Comparison of ENCODE assay signal across 26 cellular contexts in the genomic region with DNA sequence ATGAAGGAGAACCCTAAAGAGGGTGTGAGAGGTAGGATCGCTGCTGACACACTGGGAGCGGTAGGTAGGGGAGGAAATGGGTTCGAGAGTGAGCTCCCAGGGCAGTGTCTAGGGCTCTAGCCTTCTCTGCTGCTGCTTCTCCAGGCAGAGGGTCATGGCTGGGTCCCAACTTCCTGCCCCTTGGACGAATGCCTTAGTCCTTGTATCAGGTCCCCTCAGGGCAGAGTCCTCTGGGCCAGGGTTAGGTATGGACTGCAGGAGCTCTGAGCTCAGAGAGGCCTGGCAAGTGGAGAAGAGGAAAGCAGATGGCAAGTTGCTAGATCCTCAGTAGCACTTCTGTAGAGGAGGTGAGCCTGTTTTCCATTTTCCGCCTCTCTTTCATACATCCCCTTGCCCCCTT. TPM values are rescaled to one million over a fixed set of nuclear protein-coding genes. Genes with fewer than 3 reads are reported as not detected.
A peak's percentile ranks its signal among the peaks of the same experiment; 100 is the strongest.
DNase-seq lines count a peak whose midpoint lies in the region; ATAC-seq and TF ChIP-seq lines count a peak whose summit lies in the region.
"Had no signal": no experiment of that assay in that cellular context is flagged by ENCODE, and none has a peak within 500 bp of the region (broad histone marks: within the 10 kb centered on the region; RNA-seq: fewer than 3 reads in every experiment).

No MANE protein-coding gene starts in this region.

- H3K27me3 ChIP-seq in layer of hippocampus (ENCODE audit: control insufficient read depth, insufficient read depth, low read length), result no peaks in the 10 kb centered on the region
- H3K27me3 ChIP-seq in BE2C, result peaks cover 11% of the 10 kb centered on the region
- H3K27me3 ChIP-seq: thyroid gland had no signal

- no peak overlapping the region for H3K4me3 ChIP-seq in BE2C (ENCODE audit: low read depth, low read length)
- H3K4me3 ChIP-seq: cardiac muscle cell, GM23338, skin epidermis, thyroid gland had no signal

- TF ChIP-seq CTCF in activated B cell treated with CpG ODN at 0.5 μM for 24 hours (IDR thresholded peaks at IDR 0.05), result no peak
- no peak for TF ChIP-seq CTCF in BE2C (IDR thresholded peaks at IDR 0.05; ENCODE audit: low read depth, low read length)

- no peaks in the 10 kb centered on the region for H3K36me3 Mint-ChIP-seq in activated B cell treated with CpG ODN at 0.5 μM for 24 hours (ENCODE audit: low read depth)
- no peaks in the 10 kb centered on the region for H3K36me3 Mint-ChIP-seq in activated CD4-positive, alpha-beta memory T cell treated with anti-CD3 and anti-CD28 coated beads, Interleukin-2, amount 10 ng/mL, durations not matched to agents 7 days and 5 days (ENCODE audit: low read depth)
- H3K36me3 Mint-ChIP-seq: activated naive CD8-positive, alpha-beta T cell treated with anti-CD3 and anti-CD28 coated beads, Interleukin-2, amount 10 ng/mL, durations not matched to agents 7 days and 5 days; T-cell had no signal

- no peak overlapping the region for H3K4me3 Mint-ChIP-seq in activated B cell treated with CpG ODN at 0.5 μM for 24 hours
- H3K4me3 Mint-ChIP-seq in activated CD4-positive, alpha-beta memory T cell treated with anti-CD3 and anti-CD28 coated beads, Interleukin-2, amount 10 ng/mL, durations not matched to agents 7 days and 5 days, result no peak overlapping the region
- H3K4me3 Mint-ChIP-seq: activated naive CD8-positive, alpha-beta T cell treated with anti-CD3 and anti-CD28 coated beads, Interleukin-2, amount 10 ng/mL, durations not matched to agents 7 days and 5 days; activated T-cell treated with anti-CD3 and anti-CD28 coated beads, Interleukin-2, amount 50 U/mL, for 72 hours; GM23338; T-cell had no signal

- H3K36me3 ChIP-seq in BE2C, result no peaks in the 10 kb centered on the region
- H3K36me3 ChIP-seq: cardiac muscle cell, thyroid gland had no signal

- H3K4me1 ChIP-seq in BE2C, result peaks cover 5% of the 10 kb centered on the region; the same call in 1 of the 2 replicates

- no peaks in the 10 kb centered on the region for H3K9me3 Mint-ChIP-seq in activated B cell treated with CpG ODN at 0.5 μM for 24 hours
- no peaks in the 10 kb centered on the region for H3K9me3 Mint-ChIP-seq in activated CD4-positive, alpha-beta memory T cell treated with anti-CD3 and anti-CD28 coated beads, Interleukin-2, amount 10 ng/mL, durations not matched to agents 7 days and 5 days
- H3K9me3 Mint-ChIP-seq: activated naive CD8-positive, alpha-beta T cell treated with anti-CD3 and anti-CD28 coated beads, Interleukin-2, amount 10 ng/mL, durations not matched to agents 7 days and 5 days; activated T-cell treated with anti-CD3 and anti-CD28 coated beads, Interleukin-2, amount 50 U/mL, for 72 hours; GM23338; T-cell had no signal

- H3K9me3 ChIP-seq in BE2C, result no peaks in the 10 kb centered on the region
- H3K9me3 ChIP-seq: thyroid gland had no signal

- DNase-seq in DMS 273 (lab: John Stamatoyannopoulos, UW; ENCODE audit: unreplicated experiment) (peak; percentile 31), DMS 273 treated with DMSO at 0.1 percent for 48 hours (lab: John Stamatoyannopoulos, UW) (no peak), activated B cell treated with CpG ODN at 0.5 μM for 24 hours (no peak), substantia nigra (lab: John Stamatoyannopoulos, UW) (peak in 1 of 49 donors; percentile 59), NCI-H69 (lab: John Stamatoyannopoulos, UW) (no peak), BE2C (no peak)
- no peak for DNase-seq in activated CD4-positive, alpha-beta memory T cell treated with anti-CD3 and anti-CD28 coated beads, Interleukin-2, amount 10 ng/mL, durations not matched to agents 7 days and 5 days
- DNase-seq: activated CD4-positive, alpha-beta T cell treated with anti-CD3 and anti-CD28 coated beads, Interleukin-2, amount 50 U/mL, for 48 hours; activated naive CD8-positive, alpha-beta T cell treated with anti-CD3 and anti-CD28 coated beads, Interleukin-2, amount 10 ng/mL, durations not matched to agents 7 days and 5 days; activated T-cell treated with anti-CD3 and anti-CD28 coated beads, Interleukin-2, amount 50 U/mL, for 72 hours; effector memory CD4-positive, alpha-beta T cell; kidney glomerular epithelial cell; MV-4-11; NCI-H2081 treated with DMSO at 0.1 percent for 48 hours; NCI-H774; nucleus accumbens; T-cell; thyroid gland had no signal

- H3K27ac ChIP-seq in layer of hippocampus (ENCODE audit: low read depth, low read length) (peak overlapping the region; percentile 12), substantia nigra (ENCODE audit: low read depth, low read length, poor library complexity, severe bottlenecking) (peak overlapping the region; percentile 93)
- H3K27ac ChIP-seq: 22Rv1, C4-2B, cardiac muscle cell, RWPE1 had no signal

- POLR2A ChIA-PET in activated B cell treated with CpG ODN at 0.5 μM for 24 hours (lab: Charles Lee), result interaction anchor here (1.1 to 3.1 kb wide), 2 partner anchors 50 to 92 kb away, joined by 4 to 8 read pairs; no protein-coding TSS in a partner anchor
- POLR2A ChIA-PET in activated CD4-positive, alpha-beta memory T cell treated with anti-CD3 and anti-CD28 coated beads, Interleukin-2, amount 10 ng/mL, durations not matched to agents 7 days and 5 days (lab: Charles Lee), result no interaction called here

- intact Hi-C loops in activated B cell treated with CpG ODN at 0.5 μM for 24 hours (cut with micrococcal nuclease), result no loop called here

- H3K27ac Mint-ChIP-seq in activated B cell treated with CpG ODN at 0.5 μM for 24 hours, result peak overlapping the region; percentile 53
- H3K27ac Mint-ChIP-seq in activated CD4-positive, alpha-beta memory T cell treated with anti-CD3 and anti-CD28 coated beads, Interleukin-2, amount 10 ng/mL, durations not matched to agents 7 days and 5 days, result no peak overlapping the region
- H3K27ac Mint-ChIP-seq: activated naive CD8-positive, alpha-beta T cell treated with anti-CD3 and anti-CD28 coated beads, Interleukin-2, amount 10 ng/mL, durations not matched to agents 7 days and 5 days; activated T-cell treated with anti-CD3 and anti-CD28 coated beads, Interleukin-2, amount 50 U/mL, for 72 hours; GM23338; T-cell had no signal

- peaks cover 9% of the 10 kb centered on the region for H3K27me3 Mint-ChIP-seq in activated B cell treated with CpG ODN at 0.5 μM for 24 hours
- H3K27me3 Mint-ChIP-seq in activated CD4-positive, alpha-beta memory T cell treated with anti-CD3 and anti-CD28 coated beads, Interleukin-2, amount 10 ng/mL, durations not matched to agents 7 days and 5 days, result peaks cover 36% of the 10 kb centered on the region

- H3K4me1 Mint-ChIP-seq in activated B cell treated with CpG ODN at 0.5 μM for 24 hours, result peaks cover 39% of the 10 kb centered on the region
- peaks cover 11% of the 10 kb centered on the region for H3K4me1 Mint-ChIP-seq in activated CD4-positive, alpha-beta memory T cell treated with anti-CD3 and anti-CD28 coated beads, Interleukin-2, amount 10 ng/mL, durations not matched to agents 7 days and 5 days

- CTCF ChIA-PET in activated B cell treated with CpG ODN at 0.5 μM for 24 hours (lab: Charles Lee), result interaction anchor here (1.0 to 1.3 kb wide), 4 partner anchors 12 to 92 kb away, joined by 3 to 5 read pairs (median 4); no protein-coding TSS in a partner anchor
- CTCF ChIA-PET in activated CD4-positive, alpha-beta memory T cell treated with anti-CD3 and anti-CD28 coated beads, Interleukin-2, amount 10 ng/mL, durations not matched to agents 7 days and 5 days (lab: Charles Lee), result interaction anchor here (0.6 to 1.9 kb wide), 3 partner anchors 92 to 294 kb away, joined by 3 to 4 read pairs (median 3); no protein-coding TSS in a partner anchor

- no peak for ATAC-seq in activated B cell treated with CpG ODN at 0.5 μM for 24 hours (ENCODE audit: low read depth)
- ATAC-seq: activated T-cell treated with anti-CD3 and anti-CD28 coated beads, Interleukin-2, amount 50 U/mL, for 72 hours; GM23338; HepG2; T-cell had no signal

RNA-seq across cellular contexts. Expression of gene CORO2B, which starts 2.9 kb away (rescaled TPM):
- total RNA-seq in activated B cell treated with CpG ODN at 0.5 μM for 24 hours, result 0.64 and 1.0 TPM in 2 replicates
- not detected for total RNA-seq in activated CD4-positive, alpha-beta memory T cell treated with anti-CD3 and anti-CD28 coated beads, Interleukin-2, amount 10 ng/mL, durations not matched to agents 7 days and 5 days
- 23.7 TPM for polyA plus RNA-seq in BE2C (2012; ENCODE audit: insufficient read depth, insufficient read length, low read depth)
- total RNA-seq: activated naive CD8-positive, alpha-beta T cell treated with anti-CD3 and anti-CD28 coated beads, Interleukin-2, amount 10 ng/mL, durations not matched to agents 7 days and 5 days had no signal
